30 cellular contexts compared by ENCODE assay signal in the genomic region with DNA sequence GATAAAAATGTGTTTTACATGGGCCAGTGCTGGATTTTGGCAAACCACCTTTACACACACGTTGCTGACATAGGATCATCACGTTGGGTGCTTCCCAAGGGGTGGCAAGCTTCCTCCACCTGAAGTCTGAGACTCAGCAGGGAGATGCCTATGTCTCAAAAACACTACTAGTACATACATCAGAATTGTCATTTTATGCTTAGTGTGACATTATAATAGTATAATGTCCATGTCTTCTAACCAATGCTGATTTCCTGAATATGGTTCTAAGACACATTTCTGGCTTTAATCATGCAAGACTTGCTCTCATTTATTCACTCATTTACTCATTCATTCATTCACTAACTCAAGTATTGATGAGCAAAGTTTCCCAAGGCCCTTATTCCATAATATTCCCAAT.
"Had no signal": no experiment of that assay in that cellular context is flagged by ENCODE, and none has a peak within 500 bp of the region (broad histone marks: within the 10 kb centered on the region; RNA-seq: fewer than 3 reads in every experiment).

No MANE protein-coding gene starts in this region.

- H3K4me2 ChIP-seq: neural progenitor cell, smooth muscle cell had no signal

- H3K9me3 ChIP-seq: ovary, psoas muscle, spleen, suprapubic skin, testis, tibial artery, transverse colon, upper lobe of right lung, uterus had no signal

- H3K4me1 Mint-ChIP-seq: naive thymus-derived CD4-positive, alpha-beta T cell; natural killer cell; nephron; neural progenitor cell; stimulated activated effector memory CD8-positive, alpha-beta T cell treated with anti-CD3 and anti-CD28 coated beads, Interleukin-12 subunit alpha, Interleukin-12 subunit beta, amount 100 ng/mL, for 72 hours; stimulated activated naive B cell treated with anti-CD40 and anti-IgM and Interleukin-4, amounts not matched to agents 10 μg/mL and 1 μg/mL and 100 μg/mL, for 72 hours; stimulated activated naive CD8-positive, alpha-beta T cell treated with anti-CD3 and anti-CD28 coated beads, Interleukin-15, amount 100 ng/mL, for 72 hours had no signal

- H3K9ac ChIP-seq: neural progenitor cell, parathyroid adenoma had no signal

- H2AFZ ChIP-seq: neural progenitor cell, parathyroid adenoma had no signal

- H3K79me2 ChIP-seq: parathyroid adenoma had no signal

- H3K27ac ChIP-seq: neural progenitor cell, ovary, parathyroid adenoma, psoas muscle, skin epidermis, spleen, suprapubic skin, testis, tibial artery, transverse colon, upper lobe of right lung, uterus had no signal

- H3K9me3 Mint-ChIP-seq: natural killer cell; stimulated activated effector memory CD8-positive, alpha-beta T cell treated with anti-CD3 and anti-CD28 coated beads, Interleukin-12 subunit alpha, Interleukin-12 subunit beta, amount 100 ng/mL, for 72 hours; stimulated activated naive B cell treated with anti-CD40 and anti-IgM and Interleukin-4, amounts not matched to agents 10 μg/mL and 1 μg/mL and 100 μg/mL, for 72 hours; stimulated activated naive CD8-positive, alpha-beta T cell treated with anti-CD3 and anti-CD28 coated beads, Interleukin-15, amount 100 ng/mL, for 72 hours; type B pancreatic cell had no signal

- H3K36me3 ChIP-seq: neural progenitor cell, ovary, spleen, suprapubic skin, tibial artery, transverse colon, upper lobe of right lung, uterus had no signal

- H3K27ac Mint-ChIP-seq: naive thymus-derived CD4-positive, alpha-beta T cell; natural killer cell; nephron; neural progenitor cell; progenitor cell of endocrine pancreas; stimulated activated effector memory CD8-positive, alpha-beta T cell treated with anti-CD3 and anti-CD28 coated beads, Interleukin-12 subunit alpha, Interleukin-12 subunit beta, amount 100 ng/mL, for 72 hours; stimulated activated naive B cell treated with anti-CD40 and anti-IgM and Interleukin-4, amounts not matched to agents 10 μg/mL and 1 μg/mL and 100 μg/mL, for 72 hours; stimulated activated naive CD8-positive, alpha-beta T cell treated with anti-CD3 and anti-CD28 coated beads, Interleukin-15, amount 100 ng/mL, for 72 hours; type B pancreatic cell had no signal

- H3K4me3 Mint-ChIP-seq: naive thymus-derived CD4-positive, alpha-beta T cell; natural killer cell; nephron; neural progenitor cell; stimulated activated effector memory CD8-positive, alpha-beta T cell treated with anti-CD3 and anti-CD28 coated beads, Interleukin-12 subunit alpha, Interleukin-12 subunit beta, amount 100 ng/mL, for 72 hours; stimulated activated naive B cell treated with anti-CD40 and anti-IgM and Interleukin-4, amounts not matched to agents 10 μg/mL and 1 μg/mL and 100 μg/mL, for 72 hours; stimulated activated naive CD8-positive, alpha-beta T cell treated with anti-CD3 and anti-CD28 coated beads, Interleukin-15, amount 100 ng/mL, for 72 hours; type B pancreatic cell had no signal

- H3K4me1 ChIP-seq: neural progenitor cell, psoas muscle, spleen, suprapubic skin, testis, tibial artery, transverse colon, upper lobe of right lung, uterus had no signal

- H3K36me3 Mint-ChIP-seq: naive thymus-derived CD4-positive, alpha-beta T cell; natural killer cell; neural progenitor cell; stimulated activated effector memory CD8-positive, alpha-beta T cell treated with anti-CD3 and anti-CD28 coated beads, Interleukin-12 subunit alpha, Interleukin-12 subunit beta, amount 100 ng/mL, for 72 hours; stimulated activated naive B cell treated with anti-CD40 and anti-IgM and Interleukin-4, amounts not matched to agents 10 μg/mL and 1 μg/mL and 100 μg/mL, for 72 hours; type B pancreatic cell had no signal

- DNase-seq: naive thymus-derived CD4-positive, alpha-beta T cell; natural killer cell; occipital lobe; ovary; posterior cingulate gyrus; psoas muscle; right cardiac atrium; spleen; stimulated activated CD4-positive, alpha-beta T cell treated with anti-CD3 and anti-CD28 coated beads, Interleukin-12 subunit alpha, Interleukin-12 subunit beta, amount 100 ng/mL, for 4 hours; stimulated activated CD4-positive, alpha-beta T cell treated with anti-CD3 and anti-CD28 coated beads, Interleukin-1b, Interleukin-23, amount 100 ng/mL, for 48 hours; stimulated activated CD4-positive, alpha-beta T cell treated with anti-CD3 and anti-CD28 coated beads, Interleukin-4, amount 100 ng/mL, for 1 hour; stimulated activated naive B cell treated with anti-CD40 and anti-IgM and Interleukin-4, amounts not matched to agents 10 μg/mL and 1 μg/mL and 100 μg/mL, for 72 hours; stimulated activated naive CD8-positive, alpha-beta T cell treated with anti-CD3 and anti-CD28 coated beads, Interleukin-15, amount 100 ng/mL, for 72 hours; stimulated activated naive CD8-positive, alpha-beta T cell treated with anti-CD3 and anti-CD28 coated beads, Interleukin-15, Interleukin-2, amounts not matched to agents 100 U/mL and 50 U/mL, for 24 hours; substantia nigra; testis; tibial artery; transverse colon; upper lobe of right lung; uterus had no signal

- H3K4me3 ChIP-seq: neural progenitor cell, ovary, psoas muscle, skin epidermis, smooth muscle cell, spleen, suprapubic skin, testis, tibial artery, transverse colon, upper lobe of right lung, uterus had no signal

- H3K27me3 ChIP-seq: neural progenitor cell, ovary, testis, transverse colon, upper lobe of right lung, uterus had no signal

- ATAC-seq: naive thymus-derived CD4-positive, alpha-beta T cell; natural killer cell; psoas muscle; right cardiac atrium; sciatic nerve; stimulated activated effector memory CD8-positive, alpha-beta T cell treated with anti-CD3 and anti-CD28 coated beads, Interleukin-12 subunit alpha, Interleukin-12 subunit beta, amount 100 ng/mL, for 72 hours; stimulated activated naive B cell treated with anti-CD40 and anti-IgM and Interleukin-4, amounts not matched to agents 10 μg/mL and 1 μg/mL and 100 μg/mL, for 72 hours; stimulated activated naive CD8-positive, alpha-beta T cell treated with anti-CD3 and anti-CD28 coated beads, Interleukin-15, amount 100 ng/mL, for 72 hours; stimulated activated naive CD8-positive, alpha-beta T cell treated with anti-CD3 and anti-CD28 coated beads, Interleukin-15, Interleukin-2, amounts not matched to agents 100 U/mL and 50 U/mL, for 24 hours; upper lobe of right lung had no signal

- H3K27me3 Mint-ChIP-seq: progenitor cell of endocrine pancreas; stimulated activated naive B cell treated with anti-CD40 and anti-IgM and Interleukin-4, amounts not matched to agents 10 μg/mL and 1 μg/mL and 100 μg/mL, for 72 hours had no signal
